Comparison of ENCODE assay signal across 27 cellular contexts in genomic region chr1:229075217-229075616, GRCh38.
A peak's percentile ranks its signal among the peaks of the same experiment; 100 is the strongest.
DNase-seq lines count a peak whose midpoint lies in the region; ATAC-seq, FAIRE-seq and TF ChIP-seq lines count a peak whose summit lies in the region.
"Had no signal": no experiment of that assay in that cellular context is flagged by ENCODE, and none has a peak within 500 bp of the region (broad histone marks: within the 10 kb centered on the region; RNA-seq: fewer than 3 reads in every experiment).

No MANE protein-coding gene starts in this region.

- H3K23ac ChIP-seq in mesenchymal stem cell (ENCODE audit: low read length in 2 of 2): no peak overlapping the region

- ATAC-seq in PC-3 (no peak; the same call in 1 of the 2 replicates), GM18498 (IDR thresholded peaks at IDR 0.05; ENCODE audit: unreplicated experiment) (no peak)
- ATAC-seq: CD8-positive, alpha-beta T cell; foreskin keratinocyte; natural killer cell treated with Interleukin-12 subunit alpha and Interleukin-12 subunit beta and Interleukin-15 and Interleukin-18, amount 100 ng/mL, for 72 hours; SK-N-SH treated with all-trans-retinoic acid at 6 μM for 48 hours had no signal

- no peak overlapping the region for H3K18ac ChIP-seq in mesenchymal stem cell (ENCODE audit: low read depth in 1 of 2, low read length in 2 of 2)

- H3K36me3 ChIP-seq in breast epithelium (no peaks in the 10 kb centered on the region), PC-3 (ENCODE audit: low read depth, low read length) (no peaks in the 10 kb centered on the region), mesenchymal stem cell (ENCODE audit: control insufficient read depth in 1 of 2, insufficient read depth in 2 of 2, low read depth in 1 of 2, low read length in 2 of 2) (no peaks in the 10 kb centered on the region)
- H3K36me3 ChIP-seq: left ventricle myocardium inferior, WERI-Rb-1 had no signal

- H4K91ac ChIP-seq in mesenchymal stem cell (ENCODE audit: low read length): no peak overlapping the region

- CTCF ChIA-PET in MCF 10A (lab: Yijun Ruan, JAX) (interaction anchor here (0.6 kb wide), 4 partner anchors 34 to 1225 kb away, joined by 3 read pairs; no protein-coding TSS in a partner anchor), PC-3 (lab: Charles Lee) (interaction anchor here (0.5 kb wide), 1 partner anchor 53 kb away, joined by 4 read pairs; no protein-coding TSS in a partner anchor)

- H3K9me3 ChIP-seq in breast epithelium (no peaks in the 10 kb centered on the region), PC-3 (ENCODE audit: low read length) (no peaks in the 10 kb centered on the region), mesenchymal stem cell (ENCODE audit: control insufficient read depth, low read length) (no peaks in the 10 kb centered on the region)
- H3K9me3 ChIP-seq: left ventricle myocardium inferior had no signal

- no peaks in the 10 kb centered on the region for H3K36me3 Mint-ChIP-seq in MCF 10A (ENCODE audit: insufficient read depth, unreplicated experiment)
- H3K36me3 Mint-ChIP-seq: CD8-positive, alpha-beta T cell; natural killer cell treated with Interleukin-12 subunit alpha and Interleukin-12 subunit beta and Interleukin-15 and Interleukin-18, amount 100 ng/mL, for 72 hours had no signal

- no peaks in the 10 kb centered on the region for H3K9me3 Mint-ChIP-seq in MCF 10A (ENCODE audit: unreplicated experiment)
- H3K9me3 Mint-ChIP-seq: CD8-positive, alpha-beta T cell; natural killer cell treated with Interleukin-12 subunit alpha and Interleukin-12 subunit beta and Interleukin-15 and Interleukin-18, amount 100 ng/mL, for 72 hours; T-helper 2 cell treated with Interferon-gamma antibody and Interleukin-4, amounts not matched to agents 5 μg/mL and 100 μg/mL, for 36 hours had no signal

- H3K9me2 ChIP-seq in PC-3 (replicated peaks; ENCODE audit: low read length): no peaks in the 10 kb centered on the region

- peaks cover 6% of the 10 kb centered on the region for H3K27me3 Mint-ChIP-seq in MCF 10A (ENCODE audit: insufficient read depth, unreplicated experiment)
- H3K27me3 Mint-ChIP-seq: natural killer cell treated with Interleukin-12 subunit alpha and Interleukin-12 subunit beta and Interleukin-15 and Interleukin-18, amount 100 ng/mL, for 72 hours had no signal

- H3F3A ChIP-seq in PC-3 (ENCODE audit: low read length, unreplicated experiment): no peaks in the 10 kb centered on the region

- no peak overlapping the region for H3K4ac ChIP-seq in mesenchymal stem cell (ENCODE audit: low read depth in 1 of 2, low read length in 2 of 2)

- no peaks in the 10 kb centered on the region for H4K20me1 ChIP-seq in PC-3 (ENCODE audit: low read length)

- TF ChIP-seq CTCF in MCF 10A (IDR thresholded peaks at IDR 0.05; ENCODE audit: unreplicated experiment) (no peak), breast epithelium (IDR thresholded peaks at IDR 0.05) (no peak), PC-3 (conservative IDR thresholded peaks at IDR 0.05; ENCODE audit: low read depth, low read length) (no peak)

- no peak overlapping the region for H3K14ac ChIP-seq in mesenchymal stem cell (ENCODE audit: low read length in 2 of 2)

- no peak overlapping the region for H3K27ac ChIP-seq in breast epithelium
- no peak overlapping the region for H3K27ac ChIP-seq in PC-3 (ENCODE audit: low read length)
- H3K27ac ChIP-seq in mesenchymal stem cell (ENCODE audit: low read length, poor library complexity, severe bottlenecking): no peak overlapping the region
- H3K27ac ChIP-seq: foreskin keratinocyte, hepatocyte, HL-60, left ventricle myocardium inferior, WERI-Rb-1 had no signal

- DNase-seq in MCF 10A (ENCODE audit: unreplicated experiment) (no peak), breast epithelium (ENCODE audit: low spot score in 2 of 2) (no peak), PC-3 (peak; percentile 50), mesenchymal stem cell (no peak), NCI-H2196 (lab: John Stamatoyannopoulos, UW; ENCODE audit: unreplicated experiment) (no peak), urothelium cell line (ENCODE audit: low spot score) (no peak)
- DNase-seq: activated gamma-delta T cell; CD8-positive, alpha-beta T cell; DMS 273 treated with DMSO at 0.1 percent for 48 hours; effector memory CD4-positive, alpha-beta T cell; HCEC 1CT; left ventricle myocardium inferior; NCI-H1048; NCI-H2029; NCI-H524 treated with DMSO at 0.1 percent for 48 hours; retina; small intestine; stimulated activated CD4-positive, alpha-beta T cell treated with anti-CD3 and anti-CD28 coated beads, Interleukin-1b, Interleukin-23, amount 100 ng/mL, for 48 hours; WERI-Rb-1 had no signal

- H3K4me1 Mint-ChIP-seq in MCF 10A (ENCODE audit: insufficient read depth, unreplicated experiment): peaks cover 22% of the 10 kb centered on the region

- 76% methylated on average over 2 of the region's 2 CpGs for WGBS in mesenchymal stem cell

- peak overlapping the region; percentile 7 for H3K27ac Mint-ChIP-seq in MCF 10A (ENCODE audit: low read depth, unreplicated experiment)
- H3K27ac Mint-ChIP-seq: CD8-positive, alpha-beta T cell; natural killer cell treated with Interleukin-12 subunit alpha and Interleukin-12 subunit beta and Interleukin-15 and Interleukin-18, amount 100 ng/mL, for 72 hours; T-helper 2 cell treated with Interferon-gamma antibody and Interleukin-4, amounts not matched to agents 5 μg/mL and 100 μg/mL, for 36 hours had no signal

- no peaks in the 10 kb centered on the region for H3K27me3 ChIP-seq in breast epithelium
- peaks cover 48% of the 10 kb centered on the region for H3K27me3 ChIP-seq in PC-3 (ENCODE audit: low read length)
- peaks cover 12 to 14% of the 10 kb centered on the region in 2 experiments for H3K27me3 ChIP-seq in mesenchymal stem cell (ENCODE audit: control insufficient read depth in 1 of 2, insufficient read depth in 1 of 2, low read length in 2 of 2)
- H3K27me3 ChIP-seq: hepatocyte had no signal

- H3K9ac ChIP-seq in PC-3 (ENCODE audit: low read length) (no peak overlapping the region), mesenchymal stem cell (ENCODE audit: low read length) (no peak overlapping the region)

- no peak overlapping the region for H2BK12ac ChIP-seq in mesenchymal stem cell (ENCODE audit: low read length in 2 of 2)

- H2BK5ac ChIP-seq in mesenchymal stem cell (ENCODE audit: low read depth, low read length, poor library complexity, severe bottlenecking): no peak overlapping the region

- H3K79me2 ChIP-seq in PC-3 (ENCODE audit: low read length): no peaks in the 10 kb centered on the region
- H3K79me2 ChIP-seq: hepatocyte had no signal

- H3K4me3 ChIP-seq in breast epithelium (no peak overlapping the region), PC-3 (ENCODE audit: low read length) (no peak overlapping the region), mesenchymal stem cell (ENCODE audit: insufficient read depth in 1 of 2, low read depth in 1 of 2, low read length in 2 of 2) (no peak overlapping the region)
- H3K4me3 ChIP-seq: hepatocyte, left ventricle myocardium inferior had no signal

- POLR2A ChIA-PET in MCF 10A (lab: Yijun Ruan, JAX) (interaction anchor here (0.7 to 1.2 kb wide), 2 partner anchors 22 to 69 kb away, joined by 3 read pairs; no protein-coding TSS in a partner anchor), PC-3 (lab: Charles Lee; ENCODE audit: unreplicated experiment) (no interaction called here)

- intact Hi-C loops in MCF 10A (cut with micrococcal nuclease) (no loop called here), breast epithelium (cut with DNase I; ENCODE audit: low total_unique reads) (loop anchor here (10.0 kb wide), 1 partner anchor 930 kb away; no protein-coding TSS in a partner anchor), PC-3 (cut with micrococcal nuclease) (no loop called here)

- no peak overlapping the region for H2BK15ac ChIP-seq in mesenchymal stem cell (ENCODE audit: low read depth, poor library complexity, severe bottlenecking)

- H3K4me2 ChIP-seq in PC-3 (ENCODE audit: low read length): no peak overlapping the region
- H3K4me2 ChIP-seq in mesenchymal stem cell (ENCODE audit: low read length, poor library complexity, severe bottlenecking): no peak overlapping the region
- H3K4me2 ChIP-seq: hepatocyte had no signal

- H2AFZ ChIP-seq in PC-3 (ENCODE audit: low read length) (no peak overlapping the region), mesenchymal stem cell (ENCODE audit: low read depth, low read length) (no peak overlapping the region)
- H2AFZ ChIP-seq: hepatocyte had no signal

- no peak for TF ChIP-seq POLR2A in breast epithelium (IDR thresholded peaks at IDR 0.05)

- H4K8ac ChIP-seq in mesenchymal stem cell (ENCODE audit: low read length): peak overlapping the region; percentile 39

- no peak overlapping the region for H2BK120ac ChIP-seq in mesenchymal stem cell (ENCODE audit: low read depth, low read length)

- H2AK5ac ChIP-seq in mesenchymal stem cell (ENCODE audit: low read length, severe bottlenecking): no peak overlapping the region

- no peaks in the 10 kb centered on the region for H3K79me1 ChIP-seq in mesenchymal stem cell (replicated peaks; ENCODE audit: low read length, poor library complexity, severe bottlenecking)

- no TSS peak for BruUV-seq in MCF 10A (replicated peaks; lab: Mats Ljungman, UMichigan)
- BruUV-seq in PC-3 (replicated peaks; lab: Mats Ljungman, UMichigan): no TSS peak

- no peak for FAIRE-seq in urothelium cell line (lab: Jason Lieb, UNC)
- FAIRE-seq: GM19239, small intestine had no signal

- H3K4me1 ChIP-seq in breast epithelium (no peaks in the 10 kb centered on the region), PC-3 (ENCODE audit: insufficient read depth, low read length) (peaks cover 8% of the 10 kb centered on the region; the same call in 1 of the 2 replicates), mesenchymal stem cell (ENCODE audit: control insufficient read depth, insufficient read depth, low read depth, low read length) (no peaks in the 10 kb centered on the region)
- H3K4me1 ChIP-seq: foreskin keratinocyte had no signal

- no peak overlapping the region for H3K4me3 Mint-ChIP-seq in MCF 10A (ENCODE audit: unreplicated experiment)
- H3K4me3 Mint-ChIP-seq: CD8-positive, alpha-beta T cell; natural killer cell treated with Interleukin-12 subunit alpha and Interleukin-12 subunit beta and Interleukin-15 and Interleukin-18, amount 100 ng/mL, for 72 hours; T-helper 2 cell treated with Interferon-gamma antibody and Interleukin-4, amounts not matched to agents 5 μg/mL and 100 μg/mL, for 36 hours had no signal
